33 cellular contexts compared by ENCODE assay signal in the genomic region with DNA sequence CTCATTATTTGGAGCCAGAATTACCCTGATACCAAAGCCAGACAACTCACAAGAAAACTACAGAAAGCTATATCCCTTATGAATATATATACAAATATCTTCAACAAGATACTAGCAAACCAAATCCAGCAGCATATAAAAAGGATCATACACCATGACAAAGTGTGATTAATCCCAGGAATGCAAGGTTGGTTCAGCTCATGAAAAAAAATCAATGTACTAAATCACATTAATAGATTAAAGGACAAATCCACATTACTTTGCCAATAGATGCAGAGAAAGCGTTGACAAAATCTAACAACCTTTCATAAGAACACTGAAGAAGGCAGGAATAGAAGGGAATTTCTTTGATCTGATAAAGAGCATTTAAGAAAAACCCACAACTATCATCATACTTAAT. TPM values are rescaled to one million over a fixed set of nuclear protein-coding genes. Genes with fewer than 3 reads are reported as not detected.
"Had no signal": no experiment of that assay in that cellular context is flagged by ENCODE, and none has a peak within 500 bp of the region (broad histone marks: within the 10 kb centered on the region; RNA-seq: fewer than 3 reads in every experiment).

No MANE protein-coding gene starts in this region.

- H3K79me2 ChIP-seq: parathyroid adenoma had no signal

- H3K36me3 ChIP-seq: neutrophil, ovary, right lobe of liver, spleen, suprapubic skin, transverse colon, upper lobe of right lung, uterus had no signal

- H3K9ac ChIP-seq: parathyroid adenoma had no signal

- H3K4me2 ChIP-seq: smooth muscle cell had no signal

- ATAC-seq: naive thymus-derived CD8-positive, alpha-beta T cell; natural killer cell treated with Interleukin-12 subunit alpha and Interleukin-12 subunit beta and Interleukin-15 and Interleukin-18, amount 100 ng/mL, for 72 hours; psoas muscle; right cardiac atrium; right lobe of liver; stimulated activated memory B cell treated with anti-CD40 and anti-IgM and Interleukin-4, amounts not matched to agents 10 μg/mL and 1 μg/mL and 100 μg/mL, for 72 hours; stimulated activated naive CD8-positive, alpha-beta T cell treated with anti-CD3 and anti-CD28 coated beads, Interleukin-15, amount 100 ng/mL, for 72 hours; stimulated activated naive CD8-positive, alpha-beta T cell treated with anti-CD3 and anti-CD28 coated beads, Interleukin-15, Interleukin-2, amounts not matched to agents 100 U/mL and 50 U/mL, for 24 hours; upper lobe of right lung had no signal

- H3K4me1 Mint-ChIP-seq: naive thymus-derived CD8-positive, alpha-beta T cell; neural crest cell; stimulated activated memory B cell treated with anti-CD40 and anti-IgM and Interleukin-4, amounts not matched to agents 10 μg/mL and 1 μg/mL and 100 μg/mL, for 72 hours; stimulated activated naive CD8-positive, alpha-beta T cell treated with anti-CD3 and anti-CD28 coated beads, Interleukin-15, amount 100 ng/mL, for 72 hours had no signal

- DNase-seq: naive thymus-derived CD8-positive, alpha-beta T cell; nephron progenitor cell; nucleus accumbens; ovary; posterior cingulate gyrus; psoas muscle; right cardiac atrium; right lobe of liver; spleen; stimulated activated CD4-positive, alpha-beta T cell treated with anti-CD3 and anti-CD28 coated beads, Interleukin-12 subunit alpha, Interleukin-12 subunit beta, amount 100 ng/mL, for 4 hours; stimulated activated CD4-positive, alpha-beta T cell treated with anti-CD3 and anti-CD28 coated beads, Interleukin-1b, Interleukin-23, amount 100 ng/mL, for 48 hours; stimulated activated CD4-positive, alpha-beta T cell treated with anti-CD3 and anti-CD28 coated beads, Interleukin-4, amount 100 ng/mL, for 1 hour; stimulated activated CD4-positive, alpha-beta T cell treated with anti-CD3 and anti-CD28 coated beads, Interleukin-4, amount 100 ng/mL, for 4 hours; stimulated activated CD8-positive, alpha-beta memory T cell treated with anti-CD3 and anti-CD28 coated beads, Interleukin-4, amount 100 ng/mL, for 48 hours; stimulated activated naive CD4-positive, alpha-beta T cell; stimulated activated naive CD8-positive, alpha-beta T cell treated with anti-CD3 and anti-CD28 coated beads, Interleukin-15, amount 100 ng/mL, for 72 hours; stimulated activated naive CD8-positive, alpha-beta T cell treated with anti-CD3 and anti-CD28 coated beads, Interleukin-15, Interleukin-2, amounts not matched to agents 100 U/mL and 50 U/mL, for 24 hours; substantia nigra; testis; tibial artery; transverse colon; upper lobe of right lung; uterus had no signal

- H3K27me3 ChIP-seq: neutrophil, ovary, right lobe of liver, spleen, suprapubic skin, testis, tibial artery, transverse colon, upper lobe of right lung, uterus had no signal

- H3K27ac ChIP-seq: neutrophil, ovary, parathyroid adenoma, psoas muscle, right lobe of liver, skin epidermis, spleen, suprapubic skin, testis, tibial artery, transverse colon, upper lobe of right lung, uterus had no signal

- H3K4me3 Mint-ChIP-seq: naive thymus-derived CD8-positive, alpha-beta T cell; natural killer cell treated with Interleukin-12 subunit alpha and Interleukin-12 subunit beta and Interleukin-15 and Interleukin-18, amount 100 ng/mL, for 72 hours; nephron progenitor cell; neural crest cell; stimulated activated memory B cell treated with anti-CD40 and anti-IgM and Interleukin-4, amounts not matched to agents 10 μg/mL and 1 μg/mL and 100 μg/mL, for 72 hours; stimulated activated naive CD8-positive, alpha-beta T cell treated with anti-CD3 and anti-CD28 coated beads, Interleukin-15, amount 100 ng/mL, for 72 hours; type B pancreatic cell had no signal

- H3K27me3 Mint-ChIP-seq: progenitor cell of endocrine pancreas; stimulated activated memory B cell treated with anti-CD40 and anti-IgM and Interleukin-4, amounts not matched to agents 10 μg/mL and 1 μg/mL and 100 μg/mL, for 72 hours; stimulated activated naive CD8-positive, alpha-beta T cell treated with anti-CD3 and anti-CD28 coated beads, Interleukin-15, amount 100 ng/mL, for 72 hours; type B pancreatic cell had no signal

- H3K4me3 ChIP-seq: ovary, psoas muscle, right lobe of liver, skin epidermis, smooth muscle cell, spleen, suprapubic skin, testis, tibial artery, transverse colon, upper lobe of right lung, uterus had no signal

- H3K36me3 Mint-ChIP-seq: stimulated activated memory B cell treated with anti-CD40 and anti-IgM and Interleukin-4, amounts not matched to agents 10 μg/mL and 1 μg/mL and 100 μg/mL, for 72 hours had no signal

- H3K9me3 ChIP-seq: neutrophil, ovary, testis, upper lobe of right lung had no signal

- H3K4me1 ChIP-seq: parathyroid adenoma, psoas muscle, right lobe of liver, spleen, suprapubic skin, testis, tibial artery, transverse colon, upper lobe of right lung, uterus had no signal

- H3K27ac Mint-ChIP-seq: naive thymus-derived CD8-positive, alpha-beta T cell; natural killer cell treated with Interleukin-12 subunit alpha and Interleukin-12 subunit beta and Interleukin-15 and Interleukin-18, amount 100 ng/mL, for 72 hours; nephron progenitor cell; progenitor cell of endocrine pancreas; stimulated activated memory B cell treated with anti-CD40 and anti-IgM and Interleukin-4, amounts not matched to agents 10 μg/mL and 1 μg/mL and 100 μg/mL, for 72 hours; stimulated activated naive CD8-positive, alpha-beta T cell treated with anti-CD3 and anti-CD28 coated beads, Interleukin-15, amount 100 ng/mL, for 72 hours; type B pancreatic cell had no signal

- H2AFZ ChIP-seq: parathyroid adenoma had no signal

RNA-seq across cellular contexts. Expression of a gene that starts 50.4 kb away (rescaled TPM):
- total RNA-seq: naive thymus-derived CD8-positive, alpha-beta T cell had no signal
- polyA plus RNA-seq: naive thymus-derived CD8-positive, alpha-beta T cell had no signal
